Comparison of ENCODE assay signal across 28 cellular contexts in the genomic region with DNA sequence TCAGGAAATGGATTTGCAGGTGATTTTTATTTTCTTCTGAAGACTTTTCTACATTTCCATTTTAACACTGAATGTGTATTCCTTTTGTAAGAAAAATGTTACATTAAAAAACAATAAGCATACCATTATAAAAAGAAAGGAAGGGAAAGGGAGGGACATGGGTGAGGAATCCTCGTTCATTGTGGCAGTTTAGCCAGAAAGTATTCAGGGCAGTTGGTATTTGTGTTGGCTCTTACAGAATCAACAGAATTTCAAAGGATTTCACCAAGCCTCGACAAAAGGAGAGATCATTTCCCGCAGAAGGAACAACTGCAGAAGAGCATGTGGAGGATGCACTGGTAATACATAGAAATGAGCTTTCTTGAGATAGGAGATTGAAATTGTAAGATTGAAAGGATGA. TPM values are rescaled to one million over a fixed set of nuclear protein-coding genes. Genes with fewer than 3 reads are reported as not detected.
"Had no signal": no experiment of that assay in that cellular context is flagged by ENCODE, and none has a peak within 500 bp of the region (broad histone marks: within the 10 kb centered on the region; RNA-seq: fewer than 3 reads in every experiment).

No MANE protein-coding gene starts in this region.

- H3K9me3 Mint-ChIP-seq: activated CD4-positive, alpha-beta memory T cell treated with anti-CD3 and anti-CD28 coated beads, Interleukin-2, amount 10 ng/mL, durations not matched to agents 7 days and 5 days; activated T-helper 17 cell treated with anti-CD3 and anti-CD28 coated beads, Interleukin-2, amount 50 U/mL, for 72 hours had no signal

- H3K4me1 ChIP-seq: esophagus squamous epithelium, gastroesophageal sphincter had no signal

- ATAC-seq: activated T-cell treated with anti-CD3 and anti-CD28 coated beads, Interleukin-2, amount 50 U/mL, for 4 hours; activated T-helper 17 cell treated with anti-CD3 and anti-CD28 coated beads, Interleukin-2, amount 50 U/mL, for 72 hours; effector memory CD8-positive, alpha-beta T cell; gastroesophageal sphincter had no signal

- H3K36me3 ChIP-seq: brain microvascular endothelial cell, esophagus squamous epithelium, gastroesophageal sphincter had no signal

- H3K27ac Mint-ChIP-seq: activated CD4-positive, alpha-beta memory T cell treated with anti-CD3 and anti-CD28 coated beads, Interleukin-2, amount 10 ng/mL, durations not matched to agents 7 days and 5 days; activated CD4-positive, alpha-beta T cell treated with anti-CD3 and anti-CD28 coated beads, Interleukin-2, amount 10 ng/mL, durations not matched to agents 7 days and 5 days; activated naive CD8-positive, alpha-beta T cell; activated T-helper 17 cell treated with anti-CD3 and anti-CD28 coated beads, Interleukin-2, amount 50 U/mL, for 72 hours; effector memory CD8-positive, alpha-beta T cell had no signal

- DNase-seq: activated CD4-positive, alpha-beta memory T cell treated with anti-CD3 and anti-CD28 coated beads, Interleukin-2, amount 10 ng/mL, durations not matched to agents 7 days and 5 days; activated CD4-positive, alpha-beta T cell treated with anti-CD3 and anti-CD28 coated beads for 1 hour; activated CD4-positive, alpha-beta T cell treated with anti-CD3 and anti-CD28 coated beads for 4 hours; activated CD4-positive, alpha-beta T cell treated with anti-CD3 and anti-CD28 coated beads, Interleukin-2, amount 10 ng/mL, durations not matched to agents 7 days and 5 days; activated CD4-positive, alpha-beta T cell treated with anti-CD3 and anti-CD28 coated beads, Interleukin-2, amount 50 U/mL, for 4 hours; activated effector memory CD4-positive, alpha-beta T cell treated with Interleukin-2 at 50 U/mL for 16 hours; activated gamma-delta T cell treated with Interleukin-2 at 50 U/mL for 16 hours; activated naive CD4-positive, alpha-beta T cell treated with anti-CD3 and anti-CD28 coated beads, Interleukin-2, amount 50 U/mL, for 16 hours; activated naive CD4-positive, alpha-beta T cell treated with Interleukin-2 at 50 U/mL for 16 hours; activated T-cell treated with anti-CD3 and anti-CD28 coated beads, Interleukin-2, amount 50 U/mL, for 4 hours; amniotic stem cell; anterior cingulate cortex; brain microvascular endothelial cell; caudate nucleus; cortex of kidney; dermis blood vessel endothelial cell; effector CD4-positive, alpha-beta T cell; effector memory CD8-positive, alpha-beta T cell; esophagus squamous epithelium; foreskin melanocyte; T-helper 2 cell had no signal

- H3K36me3 Mint-ChIP-seq: activated naive CD8-positive, alpha-beta T cell had no signal

- H3K4me3 ChIP-seq: esophagus squamous epithelium, gastroesophageal sphincter had no signal

- H3K4me3 Mint-ChIP-seq: activated CD4-positive, alpha-beta memory T cell treated with anti-CD3 and anti-CD28 coated beads, Interleukin-2, amount 10 ng/mL, durations not matched to agents 7 days and 5 days; activated CD4-positive, alpha-beta T cell treated with anti-CD3 and anti-CD28 coated beads, Interleukin-2, amount 10 ng/mL, durations not matched to agents 7 days and 5 days; activated naive CD8-positive, alpha-beta T cell; activated T-cell treated with anti-CD3 and anti-CD28 coated beads, Interleukin-2, amount 50 U/mL, for 4 hours; activated T-helper 17 cell treated with anti-CD3 and anti-CD28 coated beads, Interleukin-2, amount 50 U/mL, for 72 hours; effector memory CD8-positive, alpha-beta T cell had no signal

- H3K9me3 ChIP-seq: esophagus squamous epithelium had no signal

- H3K27me3 Mint-ChIP-seq: activated CD4-positive, alpha-beta memory T cell treated with anti-CD3 and anti-CD28 coated beads, Interleukin-2, amount 10 ng/mL, durations not matched to agents 7 days and 5 days; activated CD4-positive, alpha-beta T cell treated with anti-CD3 and anti-CD28 coated beads, Interleukin-2, amount 10 ng/mL, durations not matched to agents 7 days and 5 days had no signal

- H3K27me3 ChIP-seq: brain microvascular endothelial cell, esophagus squamous epithelium had no signal

- H3K27ac ChIP-seq: brain microvascular endothelial cell, epithelial cell of prostate, esophagus squamous epithelium, gastroesophageal sphincter had no signal

- H3K4me1 Mint-ChIP-seq: activated CD4-positive, alpha-beta memory T cell treated with anti-CD3 and anti-CD28 coated beads, Interleukin-2, amount 10 ng/mL, durations not matched to agents 7 days and 5 days; activated CD4-positive, alpha-beta T cell treated with anti-CD3 and anti-CD28 coated beads, Interleukin-2, amount 10 ng/mL, durations not matched to agents 7 days and 5 days; activated T-helper 17 cell treated with anti-CD3 and anti-CD28 coated beads, Interleukin-2, amount 50 U/mL, for 72 hours had no signal

RNA-seq across cellular contexts. Expression of a gene that starts 35.0 kb away (rescaled TPM):
- total RNA-seq: activated CD4-positive, alpha-beta memory T cell treated with anti-CD3 and anti-CD28 coated beads, Interleukin-2, amount 10 ng/mL, durations not matched to agents 7 days and 5 days; activated CD4-positive, alpha-beta T cell treated with anti-CD3 and anti-CD28 coated beads, Interleukin-2, amount 10 ng/mL, durations not matched to agents 7 days and 5 days; activated T-cell treated with anti-CD3 and anti-CD28 coated beads, Interleukin-2, amount 50 U/mL, for 4 hours; activated T-helper 17 cell treated with anti-CD3 and anti-CD28 coated beads, Interleukin-2, amount 50 U/mL, for 72 hours; chondrocyte; dermis blood vessel endothelial cell; fibroblast of villous mesenchyme; T-helper 1 cell treated with Interleukin-12 subunit alpha and Interleukin-12 subunit beta and Interleukin-4 antibody, amounts not matched to agents 30 ng/mL and 1 ng/mL, for 36 hours had no signal
